In the genomic region with DNA sequence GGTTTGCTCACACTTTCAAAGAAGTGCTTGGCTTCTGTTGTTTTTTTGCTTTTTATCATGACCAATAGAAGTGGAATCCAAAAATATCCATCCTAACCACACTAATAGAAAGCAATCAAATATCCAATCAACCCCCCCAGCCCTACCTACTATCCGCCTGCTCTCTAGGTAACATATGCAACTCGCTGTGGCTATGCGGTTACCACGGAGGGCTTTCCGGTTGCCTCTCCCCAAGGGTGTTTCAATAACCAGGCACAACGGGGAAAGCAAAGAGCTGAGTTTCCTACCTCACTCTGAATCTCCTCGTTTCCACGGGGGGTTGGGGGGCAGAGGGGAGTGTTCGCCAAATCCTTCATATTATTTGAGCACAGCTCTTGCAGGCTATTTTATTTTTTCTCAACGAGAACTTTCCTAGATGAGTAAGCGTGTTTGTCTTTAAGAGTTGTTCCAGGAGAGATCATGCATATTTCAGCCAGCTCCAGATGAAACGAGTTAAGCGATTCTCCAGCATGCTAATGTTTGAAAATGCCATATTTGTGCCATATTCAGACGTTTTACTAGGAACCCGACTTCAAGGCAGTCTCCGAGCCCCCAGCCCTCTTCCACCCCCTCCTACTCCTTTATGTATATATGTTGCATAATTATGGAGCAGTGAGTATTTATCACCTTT, we compare ENCODE assay signal across 22 cellular contexts. TPM values are rescaled to one million over a fixed set of nuclear protein-coding genes. Genes with fewer than 3 reads are reported as not detected.
A peak's percentile ranks its signal among the peaks of the same experiment; 100 is the strongest.
DNase-seq lines count a peak whose midpoint lies in the region; ATAC-seq, FAIRE-seq and TF ChIP-seq lines count a peak whose summit lies in the region.
"Had no signal": no experiment of that assay in that cellular context is flagged by ENCODE, and none has a peak within 500 bp of the region (broad histone marks: within the 10 kb centered on the region; RNA-seq: fewer than 3 reads in every experiment).

No MANE protein-coding gene starts in this region.

- intact Hi-C loops in tibial artery (cut with DNase I; ENCODE audit: low total_unique reads), result no loop called here

- H3K27ac Mint-ChIP-seq in astrocyte (ENCODE audit: unreplicated experiment), result no peak overlapping the region
- H3K27ac Mint-ChIP-seq in stimulated activated memory B cell treated with anti-CD40 and anti-IgM and Interleukin-4, amounts not matched to agents 10 μg/mL and 1 μg/mL and 100 μg/mL, for 72 hours, result no peak overlapping the region
- no peak overlapping the region for H3K27ac Mint-ChIP-seq in activated T-helper 17 cell treated with anti-CD3 and anti-CD28 coated beads, Interleukin-2, amount 50 U/mL, for 72 hours

- FAIRE-seq in astrocyte (lab: Jason Lieb, UNC), result no peak
- FAIRE-seq: GM19239, HepG2 had no signal

- H3K9me3 Mint-ChIP-seq in astrocyte (ENCODE audit: unreplicated experiment), result no peaks in the 10 kb centered on the region
- H3K9me3 Mint-ChIP-seq in stimulated activated memory B cell treated with anti-CD40 and anti-IgM and Interleukin-4, amounts not matched to agents 10 μg/mL and 1 μg/mL and 100 μg/mL, for 72 hours, result peaks cover 9% of the 10 kb centered on the region
- H3K9me3 Mint-ChIP-seq in activated T-helper 17 cell treated with anti-CD3 and anti-CD28 coated beads, Interleukin-2, amount 50 U/mL, for 72 hours, result no peaks in the 10 kb centered on the region

- H3K36me3 ChIP-seq in HUES64 (ENCODE audit: insufficient read depth, low read length) (no peaks in the 10 kb centered on the region; the same call in 1 of the 2 replicates), astrocyte (ENCODE audit: insufficient read depth, low read length) (no peaks in the 10 kb centered on the region), tibial artery (no peaks in the 10 kb centered on the region)

- H3K4me1 ChIP-seq in HUES64 (ENCODE audit: insufficient read depth, low read length) (peaks cover 54% of the 10 kb centered on the region), astrocyte (ENCODE audit: insufficient read depth, low read length) (peaks cover 2% of the 10 kb centered on the region), tibial artery (no peaks in the 10 kb centered on the region)

- TF ChIP-seq CTCF in astrocyte (IDR thresholded peaks at IDR 0.05; ENCODE audit: insufficient read depth, low read depth, low read length) (no peak), foreskin fibroblast (IDR thresholded peaks at IDR 0.05; ENCODE audit: low read depth, low read length) (no peak), tibial artery (IDR thresholded peaks at IDR 0.05) (no peak)

- H3K27me3 Mint-ChIP-seq in astrocyte (ENCODE audit: low read depth, unreplicated experiment), result peaks cover 25% of the 10 kb centered on the region
- H3K27me3 Mint-ChIP-seq in stimulated activated memory B cell treated with anti-CD40 and anti-IgM and Interleukin-4, amounts not matched to agents 10 μg/mL and 1 μg/mL and 100 μg/mL, for 72 hours, result peaks cover 9% of the 10 kb centered on the region
- peaks cover 17% of the 10 kb centered on the region for H3K27me3 Mint-ChIP-seq in activated T-helper 17 cell treated with anti-CD3 and anti-CD28 coated beads, Interleukin-2, amount 50 U/mL, for 72 hours

- no peak for ATAC-seq in stimulated activated memory B cell treated with anti-CD40 and anti-IgM and Interleukin-4, amounts not matched to agents 10 μg/mL and 1 μg/mL and 100 μg/mL, for 72 hours
- no peak for ATAC-seq in activated T-helper 17 cell treated with anti-CD3 and anti-CD28 coated beads, Interleukin-2, amount 50 U/mL, for 72 hours (replicated peaks)
- ATAC-seq: HepG2, SK-N-SH treated with all-trans-retinoic acid at 6 μM for 48 hours had no signal

- peaks cover 73% of the 10 kb centered on the region for H3K27me3 ChIP-seq in HUES64 (ENCODE audit: insufficient read depth, low read length)
- no peaks in the 10 kb centered on the region for H3K27me3 ChIP-seq in astrocyte (ENCODE audit: insufficient read depth, low read length)
- H3K27me3 ChIP-seq in tibial artery, result no peaks in the 10 kb centered on the region

- H4K20me1 ChIP-seq in astrocyte (ENCODE audit: insufficient read depth, low read length), result peaks cover 8% of the 10 kb centered on the region

- no peaks in the 10 kb centered on the region for H3K36me3 Mint-ChIP-seq in astrocyte (ENCODE audit: low read depth, unreplicated experiment)
- H3K36me3 Mint-ChIP-seq in stimulated activated memory B cell treated with anti-CD40 and anti-IgM and Interleukin-4, amounts not matched to agents 10 μg/mL and 1 μg/mL and 100 μg/mL, for 72 hours, result no peaks in the 10 kb centered on the region
- no peaks in the 10 kb centered on the region for H3K36me3 Mint-ChIP-seq in activated T-helper 17 cell treated with anti-CD3 and anti-CD28 coated beads, Interleukin-2, amount 50 U/mL, for 72 hours (ENCODE audit: low read depth)

- no peak overlapping the region for H3K9ac ChIP-seq in HUES64 (ENCODE audit: low read depth, low read length)
- no peak overlapping the region for H3K9ac ChIP-seq in astrocyte (ENCODE audit: low read length)

- DNase-seq in astrocyte (ENCODE audit: low read depth) (no peak), foreskin fibroblast (peak; percentile 34 to 65), tibial artery (no peak), NCI-H774 (lab: John Stamatoyannopoulos, UW) (no peak)
- DNase-seq: ACHN, DMS 273 treated with DMSO at 0.1 percent for 48 hours, DND-41, GDM1, GOT3, KG1, NCI-H187, NCI-H2107, NCI-H510A, NCI-H82, RPMI8226, SHP77 treated with DMSO at 0.1 percent for 48 hours had no signal

- H3K9me3 ChIP-seq in HUES64 (ENCODE audit: insufficient read depth, low read depth, low read length), result no peaks in the 10 kb centered on the region; the same call in 1 of the 2 replicates
- no peaks in the 10 kb centered on the region for H3K9me3 ChIP-seq in astrocyte (ENCODE audit: insufficient read depth, low read depth, low read length)
- H3K9me3 ChIP-seq in tibial artery, result no peaks in the 10 kb centered on the region

- no peak overlapping the region for H3K27ac ChIP-seq in HUES64 (ENCODE audit: low read depth, low read length)
- no peak overlapping the region for H3K27ac ChIP-seq in astrocyte (ENCODE audit: low read depth, low read length)
- H3K27ac ChIP-seq in tibial artery, result no peak overlapping the region

- peak overlapping the region; percentile 64 for H3K4me2 ChIP-seq in astrocyte (ENCODE audit: low read length)

- no peaks in the 10 kb centered on the region for H3K79me2 ChIP-seq in astrocyte (ENCODE audit: insufficient read depth, low read length)

- no peak overlapping the region for H2AFZ ChIP-seq in astrocyte (ENCODE audit: low read depth, low read length)

- WGBS in HUES64, result 22% methylated on average over 14 of the region's 16 CpGs

- no peak overlapping the region for H3K4me3 Mint-ChIP-seq in astrocyte (ENCODE audit: unreplicated experiment)
- H3K4me3 Mint-ChIP-seq in stimulated activated memory B cell treated with anti-CD40 and anti-IgM and Interleukin-4, amounts not matched to agents 10 μg/mL and 1 μg/mL and 100 μg/mL, for 72 hours, result no peak overlapping the region
- H3K4me3 Mint-ChIP-seq in activated T-helper 17 cell treated with anti-CD3 and anti-CD28 coated beads, Interleukin-2, amount 50 U/mL, for 72 hours, result no peak overlapping the region

- H3K4me3 ChIP-seq in HUES64 (ENCODE audit: low read length), result peak overlapping the region; percentile 24; the same call in 1 of the 2 replicates
- no peak overlapping the region for H3K4me3 ChIP-seq in astrocyte (ENCODE audit: insufficient read depth, low read depth, low read length)
- peak overlapping the region in 1 of 2 donors; percentile 8 for H3K4me3 ChIP-seq in foreskin fibroblast (ENCODE audit: low read depth in 1 of 2, low read length in 2 of 2)
- H3K4me3 ChIP-seq in tibial artery, result no peak overlapping the region

- peaks cover 10% of the 10 kb centered on the region for H3K4me1 Mint-ChIP-seq in astrocyte (ENCODE audit: low read depth, unreplicated experiment)
- H3K4me1 Mint-ChIP-seq in stimulated activated memory B cell treated with anti-CD40 and anti-IgM and Interleukin-4, amounts not matched to agents 10 μg/mL and 1 μg/mL and 100 μg/mL, for 72 hours, result no peaks in the 10 kb centered on the region
- H3K4me1 Mint-ChIP-seq in activated T-helper 17 cell treated with anti-CD3 and anti-CD28 coated beads, Interleukin-2, amount 50 U/mL, for 72 hours, result no peaks in the 10 kb centered on the region

RNA-seq across cellular contexts. Expression of gene PAX3, which starts 30.4 kb away (rescaled TPM):
- 5.0 TPM for polyA plus RNA-seq in HUES64 (2013, experiment 1 of 2)
- 9.9 TPM for polyA plus RNA-seq in HUES64 (2013, experiment 2 of 2)
- total RNA-seq in astrocyte, result not detected in 2 replicates
- total RNA-seq in activated T-helper 17 cell treated with anti-CD3 and anti-CD28 coated beads, Interleukin-2, amount 50 U/mL, for 72 hours, result not detected
- total RNA-seq: HepG2 had no signal

Comparison
In these comparisons a context has a peak if more than half of its experiments do, and no peak if none do; other contexts are left out.
1. DNase-seq: peak in foreskin fibroblast (2 of 2); none in astrocyte (single experiment), tibial artery (0 of 2) and NCI-H774 (single experiment).